10 cellular contexts compared by ENCODE assay signal in genomic region chr12:9669534-9669933, GRCh38. TPM values are rescaled to one million over a fixed set of nuclear protein-coding genes. Genes with fewer than 3 reads are reported as not detected.
A peak's percentile ranks its signal among the peaks of the same experiment; 100 is the strongest.
DNase-seq lines count a peak whose midpoint lies in the region; ATAC-seq and TF ChIP-seq lines count a peak whose summit lies in the region.
"Had no signal": no experiment of that assay in that cellular context is flagged by ENCODE, and none has a peak within 500 bp of the region (broad histone marks: within the 10 kb centered on the region; RNA-seq: fewer than 3 reads in every experiment).

Gene CLEC2D (plus strand): TSS chr12:9669713. CDS start chr12:9669735, 22 bp downstream.

- no peaks in the 10 kb centered on the region for H3K9me3 Mint-ChIP-seq in activated CD4-positive, alpha-beta T cell treated with anti-CD3 and anti-CD28 coated beads, Interleukin-2, amount 10 ng/mL, durations not matched to agents 24 days and 14 days
- H3K9me3 Mint-ChIP-seq in activated T-cell treated with anti-CD3 and anti-CD28 coated beads, Interleukin-2, amount 50 U/mL, for 72 hours = no peaks in the 10 kb centered on the region
- H3K9me3 Mint-ChIP-seq: dendritic cell treated with granulocyte-macrophage colony-stimulating factor and Interleukin-4, amounts not matched to agents 40 ng/mL and 50 ng/mL, for 4 days had no signal

- intact Hi-C loops in activated CD4-positive, alpha-beta T cell treated with anti-CD3 and anti-CD28 coated beads, Interleukin-2, amount 10 ng/mL, durations not matched to agents 24 days and 14 days (cut with micrococcal nuclease) = loop anchor here (1.0 kb wide), 4 partner anchors 19 to 125 kb away; partner anchors contain the start of genes CD69 and CLECL1
- intact Hi-C loops in testis (cut with DNase I; ENCODE audit: low total_unique reads) = no loop called here

- H3K4me3 ChIP-seq in testis = no peak within 1 kb of the TSS

- no peak for TF ChIP-seq CTCF in testis (IDR thresholded peaks at IDR 0.05)

- 88 to 91% methylated on average over 4 of the region's 4 CpGs for WGBS in testis, 2 donors

- no peaks in the 10 kb centered on the region for H3K27me3 ChIP-seq in testis

- peak; percentile 34 for ATAC-seq in HG03103 (IDR thresholded peaks at IDR 0.05; ENCODE audit: low read depth, unreplicated experiment)
- ATAC-seq in activated T-cell treated with anti-CD3 and anti-CD28 coated beads, Interleukin-2, amount 50 U/mL, for 72 hours (replicated peaks in 1 of 2) = peak; percentile 62

- no peaks in the 10 kb centered on the region for H3K4me1 ChIP-seq in testis

- no peaks in the 10 kb centered on the region for H3K36me3 ChIP-seq in testis (ENCODE audit: low read depth, missing control alignments)

- TF ChIP-seq POLR2A in testis (IDR thresholded peaks at IDR 0.05) = no peak

- H3K27me3 Mint-ChIP-seq in activated CD4-positive, alpha-beta T cell treated with anti-CD3 and anti-CD28 coated beads, Interleukin-2, amount 10 ng/mL, durations not matched to agents 24 days and 14 days = no peaks in the 10 kb centered on the region
- H3K27me3 Mint-ChIP-seq in activated T-cell treated with anti-CD3 and anti-CD28 coated beads, Interleukin-2, amount 50 U/mL, for 72 hours (ENCODE audit: low read depth) = no peaks in the 10 kb centered on the region
- H3K27me3 Mint-ChIP-seq: dendritic cell treated with granulocyte-macrophage colony-stimulating factor and Interleukin-4, amounts not matched to agents 40 ng/mL and 50 ng/mL, for 4 days had no signal

- H3K27ac Mint-ChIP-seq in activated CD4-positive, alpha-beta T cell treated with anti-CD3 and anti-CD28 coated beads, Interleukin-2, amount 10 ng/mL, durations not matched to agents 24 days and 14 days = peak within 1 kb of the TSS; percentile 97
- H3K27ac Mint-ChIP-seq in activated T-cell treated with anti-CD3 and anti-CD28 coated beads, Interleukin-2, amount 50 U/mL, for 72 hours = peak within 1 kb of the TSS; percentile 97
- H3K27ac Mint-ChIP-seq: dendritic cell treated with granulocyte-macrophage colony-stimulating factor and Interleukin-4, amounts not matched to agents 40 ng/mL and 50 ng/mL, for 4 days had no signal

- H3K36me3 Mint-ChIP-seq in activated CD4-positive, alpha-beta T cell treated with anti-CD3 and anti-CD28 coated beads, Interleukin-2, amount 10 ng/mL, durations not matched to agents 24 days and 14 days (ENCODE audit: low read depth) = peaks cover 73% of the 10 kb centered on the region
- H3K36me3 Mint-ChIP-seq in activated T-cell treated with anti-CD3 and anti-CD28 coated beads, Interleukin-2, amount 50 U/mL, for 72 hours (ENCODE audit: insufficient read depth in 2 of 2) = peaks cover 32 to 69% of the 10 kb centered on the region in 2 donors

- peak within 1 kb of the TSS; percentile 89 for H3K4me3 Mint-ChIP-seq in activated CD4-positive, alpha-beta T cell treated with anti-CD3 and anti-CD28 coated beads, Interleukin-2, amount 10 ng/mL, durations not matched to agents 24 days and 14 days
- H3K4me3 Mint-ChIP-seq in activated T-cell treated with anti-CD3 and anti-CD28 coated beads, Interleukin-2, amount 50 U/mL, for 72 hours = peak within 1 kb of the TSS; percentile 88 to 100
- H3K4me3 Mint-ChIP-seq: dendritic cell treated with granulocyte-macrophage colony-stimulating factor and Interleukin-4, amounts not matched to agents 40 ng/mL and 50 ng/mL, for 4 days had no signal

- H3K9me3 ChIP-seq in testis = no peaks in the 10 kb centered on the region

- H3K27ac ChIP-seq in testis = no peak within 1 kb of the TSS

- peaks cover 48% of the 10 kb centered on the region for H3K4me1 Mint-ChIP-seq in activated CD4-positive, alpha-beta T cell treated with anti-CD3 and anti-CD28 coated beads, Interleukin-2, amount 10 ng/mL, durations not matched to agents 24 days and 14 days
- peaks cover 61% of the 10 kb centered on the region for H3K4me1 Mint-ChIP-seq in activated T-cell treated with anti-CD3 and anti-CD28 coated beads, Interleukin-2, amount 50 U/mL, for 72 hours (ENCODE audit: low read depth)

- peak; percentile 91 for DNase-seq in activated CD4-positive, alpha-beta T cell treated with anti-CD3 and anti-CD28 coated beads, Interleukin-2, amount 10 ng/mL, durations not matched to agents 24 days and 14 days
- no peak for DNase-seq in activated CD4-positive, alpha-beta T cell treated with anti-CD3 and anti-CD28 coated beads, Interleukin-2, amount 50 U/mL, for 1 hour
- DNase-seq in activated T-cell treated with anti-CD3 and anti-CD28 coated beads, Interleukin-2, amount 50 U/mL, for 72 hours = peak; percentile 50 to 56
- DNase-seq in testis (no peak), NCI-H2171 (lab: John Stamatoyannopoulos, UW) (no peak), 8988T (no peak), COLO668 (lab: John Stamatoyannopoulos, UW; ENCODE audit: unreplicated experiment) (no peak)
- DNase-seq: NCI-H226 had no signal

RNA-seq across cellular contexts. Expression of gene CLEC2D, which starts in this region (rescaled TPM):
- total RNA-seq in activated CD4-positive, alpha-beta T cell treated with anti-CD3 and anti-CD28 coated beads, Interleukin-2, amount 10 ng/mL, durations not matched to agents 24 days and 14 days = 386 and 391 TPM in 2 replicates
- total RNA-seq in activated T-cell treated with anti-CD3 and anti-CD28 coated beads, Interleukin-2, amount 50 U/mL, for 72 hours = 100 to 1,000 TPM; 269 to 293 TPM
- total RNA-seq in testis = 10 to 100 TPM; 32.1 to 36.3 TPM
- 25.5 TPM for polyA plus RNA-seq in testis (ENCODE audit: insufficient read depth, low read depth, low replicate concordance)

Comparison
In these comparisons a context has a peak if more than half of its experiments do, and no peak if none do; other contexts are left out.
1. RNA of gene CLEC2D (total RNA-seq): 386 to 391 TPM in activated CD4-positive, alpha-beta T cell treated with anti-CD3 and anti-CD28 coated beads, Interleukin-2, amount 10 ng/mL, durations not matched to agents 24 days and 14 days and 269 to 293 TPM in activated T-cell treated with anti-CD3 and anti-CD28 coated beads, Interleukin-2, amount 50 U/mL, for 72 hours; 32.1 to 36.3 TPM in testis; every median in the first group is over 4 times any median in the second.
2. DNase-seq: peak in activated CD4-positive, alpha-beta T cell treated with anti-CD3 and anti-CD28 coated beads, Interleukin-2, amount 10 ng/mL, durations not matched to agents 24 days and 14 days (single experiment) and activated T-cell treated with anti-CD3 and anti-CD28 coated beads, Interleukin-2, amount 50 U/mL, for 72 hours (2 of 2); none in activated CD4-positive, alpha-beta T cell treated with anti-CD3 and anti-CD28 coated beads, Interleukin-2, amount 50 U/mL, for 1 hour (single experiment), testis (single experiment), NCI-H2171 (single experiment), 8988T (single experiment) and COLO668 (single experiment).